In the genomic region with DNA sequence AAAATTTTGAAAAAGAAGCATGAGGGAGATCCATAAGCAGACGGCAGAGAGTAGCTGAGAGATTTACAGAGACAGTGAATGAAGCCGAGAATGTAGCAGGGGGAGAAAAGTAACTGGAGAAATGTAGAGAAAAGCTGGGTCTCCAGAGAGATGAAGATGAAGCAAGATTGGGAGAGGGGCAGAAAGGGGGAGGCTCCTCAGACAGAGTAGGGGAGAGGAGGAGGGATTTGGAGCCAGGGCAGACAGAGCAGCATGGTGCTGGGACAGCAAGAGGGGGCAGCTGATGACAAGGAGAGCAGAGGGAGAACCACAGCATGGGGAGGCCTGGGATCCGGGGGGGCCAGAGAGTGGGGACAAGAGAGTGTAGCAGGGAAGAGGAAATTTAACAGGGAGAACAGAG, we compare ENCODE assay signal across 9 cellular contexts. TPM values are rescaled to one million over a fixed set of nuclear protein-coding genes. Genes with fewer than 3 reads are reported as not detected.
DNase-seq lines count a peak whose midpoint lies in the region; ATAC-seq and TF ChIP-seq lines count a peak whose summit lies in the region.
"Had no signal": no experiment of that assay in that cellular context is flagged by ENCODE, and none has a peak within 500 bp of the region (broad histone marks: within the 10 kb centered on the region; RNA-seq: fewer than 3 reads in every experiment).

No MANE protein-coding gene starts in this region.

- H3K4me3 Mint-ChIP-seq in CD4-positive, alpha-beta memory T cell, result peak overlapping the region; percentile 97 to 99 (median 98)
- H3K4me3 Mint-ChIP-seq in neural crest cell, result peak overlapping the region; percentile 100

- H3K27ac ChIP-seq in CD4-positive, alpha-beta memory T cell (ENCODE audit: low read depth, low read length), result peak overlapping the region; percentile 68

- TF ChIP-seq CTCF in epithelial cell of esophagus (IDR thresholded peaks at IDR 0.05; ENCODE audit: insufficient read depth, low read depth, low read length, missing control alignments), result no peak
- no peak for TF ChIP-seq CTCF in neural crest cell (conservative IDR thresholded peaks at IDR 0.05)

- peak overlapping the region; percentile 76 to 94 for H3K4me3 ChIP-seq in CD4-positive, alpha-beta memory T cell (ENCODE audit: low read length in 2 of 2)
- H3K4me3 ChIP-seq in epithelial cell of esophagus (ENCODE audit: low read length), result peak overlapping the region; percentile 81

- ATAC-seq in HG03432 (IDR thresholded peaks at IDR 0.05; ENCODE audit: unreplicated experiment), result no peak
- no peak for ATAC-seq in GM18870 (IDR thresholded peaks at IDR 0.05; ENCODE audit: unreplicated experiment)

- H3K9me3 ChIP-seq in CD4-positive, alpha-beta memory T cell (ENCODE audit: control insufficient read depth in 1 of 2, low read length in 2 of 2), result peaks cover 0 to 15% of the 10 kb centered on the region in 2 donors

- intact Hi-C loops in CD4-positive, alpha-beta memory T cell (cut with micrococcal nuclease), result loop anchor here (1.0 to 2.0 kb wide), 4 partner anchors 32 to 301 kb away; a partner anchor contains a TSS

- POLR2A ChIA-PET in CD4-positive, alpha-beta memory T cell (lab: Charles Lee; ENCODE audit: partially characterized antibody), result interaction anchor here (2.2 kb wide), 1 partner anchor 33 kb away, joined by 11 read pairs; a partner anchor contains a TSS

- CTCF ChIA-PET in CD4-positive, alpha-beta memory T cell (lab: Charles Lee; ENCODE audit: partially characterized antibody), result no interaction called here

- H3K4me1 ChIP-seq in CD4-positive, alpha-beta memory T cell (ENCODE audit: insufficient read depth, low read length), result peaks cover 8% of the 10 kb centered on the region

- peaks cover 12 to 18% (median 15%) of the 10 kb centered on the region in 4 donors for H3K4me1 Mint-ChIP-seq in CD4-positive, alpha-beta memory T cell
- peaks cover 15% of the 10 kb centered on the region for H3K4me1 Mint-ChIP-seq in neural crest cell

- peak overlapping the region; percentile 89 to 98 (median 94) for H3K27ac Mint-ChIP-seq in CD4-positive, alpha-beta memory T cell
- H3K27ac Mint-ChIP-seq in neural crest cell (ENCODE audit: unreplicated experiment), result peak overlapping the region; percentile 97

- H3K36me3 ChIP-seq in CD4-positive, alpha-beta memory T cell (ENCODE audit: insufficient read depth, low read length), result no peaks in the 10 kb centered on the region

- H3K36me3 Mint-ChIP-seq in CD4-positive, alpha-beta memory T cell, result peaks cover 25 to 32% of the 10 kb centered on the region in 2 donors
- H3K36me3 Mint-ChIP-seq in neural crest cell (ENCODE audit: low read depth), result peaks cover 31% of the 10 kb centered on the region

- no peaks in the 10 kb centered on the region for H3K27me3 ChIP-seq in CD4-positive, alpha-beta memory T cell (ENCODE audit: insufficient read depth, low read length)

- peaks cover 0 to 56% (median 40%) of the 10 kb centered on the region in 8 donors for H3K9me3 Mint-ChIP-seq in CD4-positive, alpha-beta memory T cell
- peaks cover 12% of the 10 kb centered on the region for H3K9me3 Mint-ChIP-seq in neural crest cell

- H3K27me3 Mint-ChIP-seq in CD4-positive, alpha-beta memory T cell, result no peaks in the 10 kb centered on the region
- H3K27me3 Mint-ChIP-seq in neural crest cell (ENCODE audit: low read depth), result peaks cover 3% of the 10 kb centered on the region

- no peak for DNase-seq in CD4-positive, alpha-beta memory T cell
- DNase-seq in NCI-H69 (lab: John Stamatoyannopoulos, UW), result peak; percentile 30
- DNase-seq in epithelial cell of esophagus (ENCODE audit: low read depth), result no peak
- DNase-seq in neural crest cell (ENCODE audit: low read depth, low spot score), result no peak
- no peak for DNase-seq in NCI-H2081 treated with DMSO at 0.1 percent for 48 hours (lab: John Stamatoyannopoulos, UW)
- no peak for DNase-seq in NCI-H2196 treated with DMSO at 0.1 percent for 48 hours (lab: John Stamatoyannopoulos, UW; ENCODE audit: unreplicated experiment)
- DNase-seq: stimulated activated CD4-positive, alpha-beta T cell treated with anti-CD3 and anti-CD28 coated beads, Interleukin-1b, Interleukin-23, amount 100 ng/mL, for 48 hours had no signal

RNA-seq across cellular contexts. Expression of a gene that starts 0.9 kb away (rescaled TPM):
- total RNA-seq in CD4-positive, alpha-beta memory T cell, result 1 to 10 TPM; 4.8 to 6.0 TPM
- 1 to 10 TPM; 1.1 to 1.2 TPM for polyA plus RNA-seq in CD4-positive, alpha-beta memory T cell
- 10.0 and 11.5 TPM in 2 replicates for total RNA-seq in neural crest cell

RNA-seq across cellular contexts. Expression of a gene that starts 32.7 kb away (rescaled TPM):
- total RNA-seq in CD4-positive, alpha-beta memory T cell, result 10 to 100 TPM; 31.2 to 33.5 TPM
- polyA plus RNA-seq in CD4-positive, alpha-beta memory T cell, result 10 to 100 TPM; 29.2 to 29.9 TPM
- 9.7 and 10.0 TPM in 2 replicates for total RNA-seq in neural crest cell

RNA-seq across cellular contexts. Expression of a gene that starts 40.0 kb away (rescaled TPM):
- total RNA-seq in CD4-positive, alpha-beta memory T cell, result 10 to 100 TPM; 26.7 to 26.9 TPM
- polyA plus RNA-seq in CD4-positive, alpha-beta memory T cell, result 10 to 100 TPM; 12.4 to 29.5 TPM
- total RNA-seq in neural crest cell, result 24.7 and 25.2 TPM in 2 replicates
